Comparison of ENCODE assay signal across 26 cellular contexts in the genomic region with DNA sequence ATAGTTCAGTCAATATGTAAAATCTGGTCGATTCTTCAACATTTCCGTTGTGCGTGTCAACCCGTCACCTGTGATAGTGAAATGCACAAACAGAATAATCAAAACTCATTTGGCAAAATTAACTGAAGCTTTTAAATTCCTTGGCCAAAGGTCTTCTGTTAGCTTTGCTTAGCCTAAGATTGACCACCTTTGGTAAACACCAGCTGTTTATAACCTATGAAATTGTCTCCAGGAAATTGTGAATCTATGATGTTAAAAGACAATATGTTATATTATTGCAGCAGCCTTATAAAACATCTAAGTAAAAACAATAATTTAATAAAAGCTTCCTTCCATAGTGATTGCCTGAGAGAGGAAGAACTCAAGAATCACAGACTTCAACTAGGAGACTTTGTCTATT.
"Had no signal": no experiment of that assay in that cellular context is flagged by ENCODE, and none has a peak within 500 bp of the region (broad histone marks: within the 10 kb centered on the region; RNA-seq: fewer than 3 reads in every experiment).

No MANE protein-coding gene starts in this region.

- H3K4me3 ChIP-seq: stomach, suprapubic skin, testis, thoracic aorta, thyroid gland, tibial artery, tibial nerve, transverse colon, upper lobe of left lung, upper lobe of right lung, uterus, vagina had no signal

- H3K36me3 ChIP-seq: stomach, suprapubic skin, thoracic aorta, thyroid gland, tibial artery, tibial nerve, transverse colon, upper lobe of left lung, upper lobe of right lung, uterus, vagina had no signal

- H3K4me1 ChIP-seq: stomach, suprapubic skin, testis, thyroid gland, tibial artery, tibial nerve, upper lobe of left lung, upper lobe of right lung, uterus, vagina had no signal

- ATAC-seq: stimulated activated effector memory CD8-positive, alpha-beta T cell treated with anti-CD3 and anti-CD28 coated beads, Interleukin-12 subunit alpha, Interleukin-12 subunit beta, amount 100 ng/mL, for 72 hours; stimulated activated memory B cell treated with anti-CD40 and anti-IgM and Interleukin-4, amounts not matched to agents 10 μg/mL and 1 μg/mL and 100 μg/mL, for 72 hours; stimulated activated naive B cell treated with anti-CD40 and anti-IgM and Interleukin-4, amounts not matched to agents 10 μg/mL and 1 μg/mL and 100 μg/mL, for 72 hours; stimulated activated naive CD8-positive, alpha-beta T cell treated with anti-CD3 and anti-CD28 coated beads, Interleukin-15, amount 100 ng/mL, for 72 hours; stimulated activated naive CD8-positive, alpha-beta T cell treated with anti-CD3 and anti-CD28 coated beads, Interleukin-15, Interleukin-2, amounts not matched to agents 100 U/mL and 50 U/mL, for 24 hours; upper lobe of right lung had no signal

- DNase-seq: stimulated activated CD4-positive, alpha-beta T cell treated with anti-CD3 and anti-CD28 coated beads, Interleukin-2, amount 100 ng/mL, for 48 hours; stimulated activated CD4-positive, alpha-beta T cell treated with anti-CD3 and anti-CD28 coated beads, Interleukin-4, amount 100 ng/mL, for 1 hour; stimulated activated CD4-positive, alpha-beta T cell treated with anti-CD3 and anti-CD28 coated beads, Interleukin-4, amount 100 ng/mL, for 24 hours; stimulated activated CD4-positive, alpha-beta T cell treated with anti-CD3 and anti-CD28 coated beads, Interleukin-4, amount 100 ng/mL, for 4 hours; stimulated activated CD8-positive, alpha-beta memory T cell treated with anti-CD3 and anti-CD28 coated beads, Interleukin-4, amount 100 ng/mL, for 48 hours; stimulated activated naive B cell treated with anti-CD40 and anti-IgM and Interleukin-4, amounts not matched to agents 10 μg/mL and 1 μg/mL and 100 μg/mL, for 72 hours; stimulated activated naive CD4-positive, alpha-beta T cell; stimulated activated naive CD4-positive, alpha-beta T cell treated with Interleukin-2 at 50 U/mL for 16 hours; stimulated activated naive CD8-positive, alpha-beta T cell treated with anti-CD3 and anti-CD28 coated beads, Interleukin-15, amount 100 ng/mL, for 72 hours; stimulated activated naive CD8-positive, alpha-beta T cell treated with anti-CD3 and anti-CD28 coated beads, Interleukin-15, Interleukin-2, amounts not matched to agents 100 U/mL and 50 U/mL, for 24 hours; stomach; substantia nigra; testis; thyroid gland; tibial artery; transverse colon; trophoblast cell; upper lobe of left lung; uterus had no signal

- H3K9me3 ChIP-seq: suprapubic skin, testis, thoracic aorta, thyroid gland, transverse colon, upper lobe of right lung, uterus, vagina had no signal
